In genomic region chr15:66004618-66005262, GRCh38 we compare ENCODE assay signal across 1 cellular context.
TF ChIP-seq lines count a peak whose summit lies in the region.

No MANE protein-coding gene starts in this region.

TF ChIP-seq in HepG2, 621 proteins besides CTCF, POLR2A, EP300 and RAD21 (continued from another document and continues in another):
- no peak for TF ChIP-seq NPAS2 (CRISPR knock-in tag; IDR thresholded peaks at IDR 0.05; ENCODE audit: borderline replicate concordance)
- no peak for TF ChIP-seq HIC2 (CRISPR knock-in tag; IDR thresholded peaks at IDR 0.05; ENCODE audit: low read depth)
- TF ChIP-seq ZFP62 (CRISPR knock-in tag; IDR thresholded peaks at IDR 0.05): no peak
- TF ChIP-seq ZNF580 (CRISPR knock-in tag; IDR thresholded peaks at IDR 0.05; ENCODE audit: borderline replicate concordance, low read depth): 0 out of 2 replicates have a peak, but pooled peaks have one; percentile 53
- TF ChIP-seq HBP1 (CRISPR knock-in tag; IDR thresholded peaks at IDR 0.05; ENCODE audit: low read depth): no peak
- TF ChIP-seq ARHGAP35 (CRISPR knock-in tag; IDR thresholded peaks at IDR 0.05; ENCODE audit: borderline replicate concordance): 0 out of 2 replicates have a peak, but pooled peaks have one; percentile 48
- 0 out of 2 replicates have a peak, but pooled peaks have one; percentile 31 for TF ChIP-seq HMG20B (CRISPR knock-in tag; conservative IDR thresholded peaks at IDR 0.05)
- TF ChIP-seq TFE3 (CRISPR knock-in tag; IDR thresholded peaks at IDR 0.05): 0 out of 2 replicates have a peak, but pooled peaks have one; percentile 52
- no peak for TF ChIP-seq PRDM4 (CRISPR knock-in tag; IDR thresholded peaks at IDR 0.05; ENCODE audit: borderline replicate concordance)
- peak; percentile 61; the same call in 1 of the 2 replicates for TF ChIP-seq ZNF232 (CRISPR knock-in tag; IDR thresholded peaks at IDR 0.05; ENCODE audit: borderline replicate concordance)
- TF ChIP-seq REXO4 (CRISPR knock-in tag; IDR thresholded peaks at IDR 0.05; ENCODE audit: borderline replicate concordance): no peak
- TF ChIP-seq ZNF317 (CRISPR knock-in tag; IDR thresholded peaks at IDR 0.05): peak; percentile 37; the same call in 1 of the 2 replicates
- TF ChIP-seq ZNF792 (CRISPR knock-in tag; IDR thresholded peaks at IDR 0.05): peak; percentile 65; the same call in 1 of the 2 replicates
- TF ChIP-seq HOMEZ (CRISPR knock-in tag; IDR thresholded peaks at IDR 0.05; ENCODE audit: low read depth): 0 out of 2 replicates have a peak, but pooled peaks have one; percentile 27
- TF ChIP-seq TP53 (CRISPR knock-in tag; conservative IDR thresholded peaks at IDR 0.05): no peak
- no peak for TF ChIP-seq CHCHD3 (CRISPR knock-in tag; IDR thresholded peaks at IDR 0.05)
- TF ChIP-seq EEA1 (CRISPR knock-in tag; IDR thresholded peaks at IDR 0.05; ENCODE audit: borderline replicate concordance): no peak
- TF ChIP-seq NRL (CRISPR knock-in tag; IDR thresholded peaks at IDR 0.05; ENCODE audit: borderline replicate concordance): no peak
- TF ChIP-seq UBTF (CRISPR knock-in tag; IDR thresholded peaks at IDR 0.05): no peak
- no peak for TF ChIP-seq ZNF770 (CRISPR knock-in tag; IDR thresholded peaks at IDR 0.05)
- no peak for TF ChIP-seq ZNF20 (CRISPR knock-in tag; IDR thresholded peaks at IDR 0.05)
- TF ChIP-seq AGO2 (optimal IDR thresholded peaks at IDR 0.05; ENCODE audit: low read depth, low read length): no peak
- TF ChIP-seq ZFP41 (CRISPR knock-in tag; IDR thresholded peaks at IDR 0.05; ENCODE audit: borderline replicate concordance): no peak
- 0 out of 2 replicates have a peak, but pooled peaks have one; percentile 46 for TF ChIP-seq KMT2B (CRISPR knock-in tag; IDR thresholded peaks at IDR 0.05)
- no peak for TF ChIP-seq CSRNP1 (CRISPR knock-in tag; IDR thresholded peaks at IDR 0.05)
- no peak for TF ChIP-seq MAFK (conservative IDR thresholded peaks at IDR 0.05 in 1 of 2, IDR thresholded peaks at IDR 0.05 in 1 of 2; ENCODE audit: low read length in 2 of 2)
- TF ChIP-seq FOSL2 (CRISPR knock-in tag; IDR thresholded peaks at IDR 0.05): no peak
- TF ChIP-seq KLF11 (CRISPR knock-in tag; IDR thresholded peaks at IDR 0.05): 0 out of 2 replicates have a peak, but pooled peaks have one; percentile 55
- TF ChIP-seq ZNF251 (CRISPR knock-in tag; IDR thresholded peaks at IDR 0.05): no peak
- 0 out of 2 replicates have a peak, but pooled peaks have one; percentile 34 for TF ChIP-seq BORCS8-MEF2B (CRISPR knock-in tag; IDR thresholded peaks at IDR 0.05)
- no peak for TF ChIP-seq ZBTB33 (CRISPR knock-in tag; IDR thresholded peaks at IDR 0.05)
- TF ChIP-seq KLF16 (CRISPR knock-in tag; IDR thresholded peaks at IDR 0.05): peak in 1 of 2 experiments; percentile 54; a peak in 1 of 4 replicates
- 0 out of 2 replicates have a peak, but pooled peaks have one; percentile 68 for TF ChIP-seq ISX (CRISPR knock-in tag; conservative IDR thresholded peaks at IDR 0.05)
- TF ChIP-seq ZNF776 (CRISPR knock-in tag; IDR thresholded peaks at IDR 0.05): no peak
- TF ChIP-seq ZSCAN21 (CRISPR knock-in tag; IDR thresholded peaks at IDR 0.05; ENCODE audit: borderline replicate concordance): no peak
- TF ChIP-seq THRA (CRISPR knock-in tag; IDR thresholded peaks at IDR 0.05; ENCODE audit: borderline replicate concordance): peak; percentile 83; the same call in 1 of the 2 replicates
- no peak for TF ChIP-seq MXD4 (CRISPR knock-in tag; IDR thresholded peaks at IDR 0.05)
